ENCODE assay signal across 27 cellular contexts in genomic region chr3:27719306-27720003, GRCh38. TPM values are rescaled to one million over a fixed set of nuclear protein-coding genes. Genes with fewer than 3 reads are reported as not detected.
DNase-seq lines count a peak whose midpoint lies in the region; ATAC-seq and TF ChIP-seq lines count a peak whose summit lies in the region.
"Had no signal": no experiment of that assay in that cellular context is flagged by ENCODE, and none has a peak within 500 bp of the region (broad histone marks: within the 10 kb centered on the region; RNA-seq: fewer than 3 reads in every experiment).

No MANE protein-coding gene starts in this region.

- H3K36me3 ChIP-seq in neural progenitor cell = no peaks in the 10 kb centered on the region
- H3K36me3 ChIP-seq: BLaER1, breast epithelium, uterus had no signal

- no peak for ATAC-seq in central memory CD8-positive, alpha-beta T cell (replicated peaks; ENCODE audit: extremely low read depth, poor library complexity, severe bottlenecking)
- no peak for ATAC-seq in HG02852 (IDR thresholded peaks at IDR 0.05; ENCODE audit: unreplicated experiment)
- ATAC-seq: left cardiac atrium, SK-N-SH treated with all-trans-retinoic acid at 6 μM for 48 hours had no signal

- H3K4me3 Mint-ChIP-seq in activated CD4-positive, alpha-beta T cell treated with anti-CD3 and anti-CD28 coated beads, Interleukin-2, amount 10 ng/mL, durations not matched to agents 24 days and 14 days = peak overlapping the region; percentile 85
- H3K4me3 Mint-ChIP-seq in IgD-negative memory B cell = peak overlapping the region in 2 of 4 donors; percentile 37 to 90
- H3K4me3 Mint-ChIP-seq in central memory CD8-positive, alpha-beta T cell = peak overlapping the region; percentile 98
- peak overlapping the region; percentile 76 for H3K4me3 Mint-ChIP-seq in neural progenitor cell

- H3K4me2 ChIP-seq in neural progenitor cell = no peak overlapping the region
- H3K4me2 ChIP-seq: BLaER1 had no signal

- H3K27ac ChIP-seq in neural progenitor cell = no peak overlapping the region
- H3K27ac ChIP-seq: BLaER1, breast epithelium, uterus had no signal

- peaks cover 36% of the 10 kb centered on the region for H3K4me1 ChIP-seq in neural progenitor cell
- H3K4me1 ChIP-seq: breast epithelium had no signal

- H3K4me1 Mint-ChIP-seq in activated CD4-positive, alpha-beta T cell treated with anti-CD3 and anti-CD28 coated beads, Interleukin-2, amount 10 ng/mL, durations not matched to agents 24 days and 14 days = peaks cover 36% of the 10 kb centered on the region
- H3K4me1 Mint-ChIP-seq in IgD-negative memory B cell (peaks cover 18 to 25% (median 18%) of the 10 kb centered on the region in 3 donors), neural progenitor cell (peaks cover 41% of the 10 kb centered on the region)
- peaks cover 70% of the 10 kb centered on the region for H3K4me1 Mint-ChIP-seq in central memory CD8-positive, alpha-beta T cell

- DNase-seq in activated CD4-positive, alpha-beta T cell treated with anti-CD3 and anti-CD28 coated beads, Interleukin-2, amount 10 ng/mL, durations not matched to agents 24 days and 14 days = no peak
- DNase-seq in activated CD4-positive, alpha-beta T cell treated with anti-CD3 and anti-CD28 coated beads for 4 hours = no peak
- no peak for DNase-seq in central memory CD8-positive, alpha-beta T cell (ENCODE audit: low spot score in 2 of 2)
- DNase-seq in neural progenitor cell (ENCODE audit: low spot score) (no peak), pons (ENCODE audit: low spot score) (no peak), COLO829 (ENCODE audit: low spot score) (no peak)
- DNase-seq: activated CD4-positive, alpha-beta T cell treated with anti-CD3 and anti-CD28 coated beads for 48 hours; DMS53; foreskin melanocyte; left cardiac atrium; mesenchymal stem cell; NCI-H1417; NCI-H2107; NCI-H510A treated with DMSO at 0.1 percent for 48 hours; RPMI8226; small intestine; stimulated activated CD4-positive, alpha-beta T cell treated with anti-CD3 and anti-CD28 coated beads, Interleukin-4, amount 100 ng/mL, for 24 hours; substantia nigra; uterus had no signal

- no peak overlapping the region for H3K9ac ChIP-seq in neural progenitor cell
- H3K9ac ChIP-seq: BLaER1 had no signal

- peaks cover 44% of the 10 kb centered on the region for H3F3A ChIP-seq in neural progenitor cell (ENCODE audit: low read depth)

- peaks cover 97% of the 10 kb centered on the region for H4K20me1 ChIP-seq in neural progenitor cell (ENCODE audit: low read depth)

- intact Hi-C loops in activated CD4-positive, alpha-beta T cell treated with anti-CD3 and anti-CD28 coated beads, Interleukin-2, amount 10 ng/mL, durations not matched to agents 24 days and 14 days (cut with micrococcal nuclease) = loop anchor here (5.0 kb wide), 2 partner anchors 333 to 858 kb away; no protein-coding TSS in a partner anchor

- H3K27me3 Mint-ChIP-seq in activated CD4-positive, alpha-beta T cell treated with anti-CD3 and anti-CD28 coated beads, Interleukin-2, amount 10 ng/mL, durations not matched to agents 24 days and 14 days = peaks cover 85% of the 10 kb centered on the region
- H3K27me3 Mint-ChIP-seq in IgD-negative memory B cell (peaks cover 61% of the 10 kb centered on the region), neural progenitor cell (ENCODE audit: insufficient read depth, low read depth) (peaks cover 90% of the 10 kb centered on the region)
- peaks cover 11% of the 10 kb centered on the region for H3K27me3 Mint-ChIP-seq in central memory CD8-positive, alpha-beta T cell

- no peaks in the 10 kb centered on the region for H3K79me2 ChIP-seq in neural progenitor cell (ENCODE audit: low read depth)

- TF ChIP-seq CTCF in neural progenitor cell (IDR thresholded peaks at IDR 0.05) = no peak

- peaks cover 100% of the 10 kb centered on the region for H3K27me3 ChIP-seq in neural progenitor cell

- peaks cover 8% of the 10 kb centered on the region for H3K9me3 Mint-ChIP-seq in activated CD4-positive, alpha-beta T cell treated with anti-CD3 and anti-CD28 coated beads, Interleukin-2, amount 10 ng/mL, durations not matched to agents 24 days and 14 days
- H3K9me3 Mint-ChIP-seq in IgD-negative memory B cell (peaks cover 0 to 7% (median 0%) of the 10 kb centered on the region in 3 donors), neural progenitor cell (peaks cover 16% of the 10 kb centered on the region)
- no peaks in the 10 kb centered on the region for H3K9me3 Mint-ChIP-seq in central memory CD8-positive, alpha-beta T cell

- H2AFZ ChIP-seq in neural progenitor cell (replicated peaks) = no peak overlapping the region

- no peaks in the 10 kb centered on the region for H3K9me3 ChIP-seq in neural progenitor cell (ENCODE audit: low read depth)
- H3K9me3 ChIP-seq: breast epithelium, uterus had no signal

- no peak overlapping the region for H3K27ac Mint-ChIP-seq in activated CD4-positive, alpha-beta T cell treated with anti-CD3 and anti-CD28 coated beads, Interleukin-2, amount 10 ng/mL, durations not matched to agents 24 days and 14 days
- H3K27ac Mint-ChIP-seq in IgD-negative memory B cell = peak overlapping the region in 2 of 3 donors; percentile 44 to 81
- peak overlapping the region; percentile 98 for H3K27ac Mint-ChIP-seq in central memory CD8-positive, alpha-beta T cell (ENCODE audit: low read depth)
- no peak overlapping the region for H3K27ac Mint-ChIP-seq in neural progenitor cell

- peaks cover 11% of the 10 kb centered on the region for H3K36me3 Mint-ChIP-seq in activated CD4-positive, alpha-beta T cell treated with anti-CD3 and anti-CD28 coated beads, Interleukin-2, amount 10 ng/mL, durations not matched to agents 24 days and 14 days (ENCODE audit: low read depth)
- H3K36me3 Mint-ChIP-seq in IgD-negative memory B cell (no peaks in the 10 kb centered on the region), neural progenitor cell (no peaks in the 10 kb centered on the region)
- H3K36me3 Mint-ChIP-seq in central memory CD8-positive, alpha-beta T cell (ENCODE audit: insufficient read depth) = peaks cover 80% of the 10 kb centered on the region

- H3K4me3 ChIP-seq in neural progenitor cell = no peak overlapping the region
- H3K4me3 ChIP-seq: BLaER1, breast epithelium, uterus had no signal

RNA-seq across cellular contexts. Expression of gene EOMES, which starts 2.7 kb away (rescaled TPM):
- 7.4 and 7.8 TPM in 2 replicates for total RNA-seq in activated CD4-positive, alpha-beta T cell treated with anti-CD3 and anti-CD28 coated beads, Interleukin-2, amount 10 ng/mL, durations not matched to agents 24 days and 14 days
- polyA plus RNA-seq in IgD-negative memory B cell = 1.1 TPM
- total RNA-seq in neural progenitor cell (ENCODE audit: low replicate concordance) = not detected in 2 replicates
- total RNA-seq: dermis microvascular lymphatic vessel endothelial cell, epithelial cell of proximal tubule, pulmonary artery endothelial cell had no signal

Comparison
In these comparisons a context has a peak if more than half of its experiments do, and no peak if none do; other contexts are left out.
1. H3K27ac Mint-ChIP-seq: peak in IgD-negative memory B cell (2 of 3) and central memory CD8-positive, alpha-beta T cell (single experiment); none in activated CD4-positive, alpha-beta T cell treated with anti-CD3 and anti-CD28 coated beads, Interleukin-2, amount 10 ng/mL, durations not matched to agents 24 days and 14 days (single experiment) and neural progenitor cell (single experiment).